In the genomic region with DNA sequence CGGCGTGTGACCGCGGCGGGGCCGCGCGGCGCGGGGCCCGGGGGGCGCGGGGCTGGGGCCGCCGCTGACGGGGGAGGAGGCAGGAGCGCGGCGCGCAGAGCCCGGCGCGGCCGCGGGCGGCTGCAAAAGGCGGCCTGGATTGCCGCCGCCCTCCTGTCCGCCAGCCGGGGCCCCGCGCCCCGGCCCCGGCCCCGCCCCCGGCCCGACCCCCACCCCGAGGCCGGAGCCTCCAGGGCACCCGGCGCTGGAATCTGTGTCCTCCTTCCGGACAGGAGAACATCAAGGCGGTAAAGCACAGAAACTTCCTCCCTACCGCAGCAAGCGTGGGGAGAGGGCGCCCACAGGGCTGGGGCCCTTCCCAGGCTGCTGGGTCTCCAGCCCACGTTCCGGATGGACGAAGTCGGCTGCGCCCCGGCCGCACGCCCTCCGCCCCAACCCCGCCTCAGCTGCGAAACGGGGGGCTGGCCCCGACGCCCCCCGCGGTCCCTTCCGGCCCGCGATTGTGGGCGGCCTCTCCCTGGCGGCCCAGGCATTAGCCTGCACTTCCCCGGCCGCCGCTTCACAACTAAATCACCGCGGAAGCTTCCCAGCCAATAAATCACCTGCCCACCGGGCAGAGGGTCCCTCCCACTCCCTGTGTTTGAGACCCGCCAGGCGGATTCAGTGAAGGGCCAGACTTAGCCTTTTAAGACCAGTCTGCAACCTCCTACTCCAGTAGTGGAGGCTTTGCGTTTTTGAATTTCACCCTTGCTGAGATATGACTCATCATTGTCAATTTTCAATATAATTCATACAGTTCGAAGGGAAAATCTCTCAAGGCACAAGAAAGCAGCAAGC, we compare ENCODE assay signal across 1 cellular context.
TF ChIP-seq lines count a peak whose summit lies in the region.

No MANE protein-coding gene starts in this region.

TF ChIP-seq in HepG2, 621 proteins besides CTCF, POLR2A, EP300 and RAD21 (continued from another document and continues in another):
- TF ChIP-seq, protein P1, sequence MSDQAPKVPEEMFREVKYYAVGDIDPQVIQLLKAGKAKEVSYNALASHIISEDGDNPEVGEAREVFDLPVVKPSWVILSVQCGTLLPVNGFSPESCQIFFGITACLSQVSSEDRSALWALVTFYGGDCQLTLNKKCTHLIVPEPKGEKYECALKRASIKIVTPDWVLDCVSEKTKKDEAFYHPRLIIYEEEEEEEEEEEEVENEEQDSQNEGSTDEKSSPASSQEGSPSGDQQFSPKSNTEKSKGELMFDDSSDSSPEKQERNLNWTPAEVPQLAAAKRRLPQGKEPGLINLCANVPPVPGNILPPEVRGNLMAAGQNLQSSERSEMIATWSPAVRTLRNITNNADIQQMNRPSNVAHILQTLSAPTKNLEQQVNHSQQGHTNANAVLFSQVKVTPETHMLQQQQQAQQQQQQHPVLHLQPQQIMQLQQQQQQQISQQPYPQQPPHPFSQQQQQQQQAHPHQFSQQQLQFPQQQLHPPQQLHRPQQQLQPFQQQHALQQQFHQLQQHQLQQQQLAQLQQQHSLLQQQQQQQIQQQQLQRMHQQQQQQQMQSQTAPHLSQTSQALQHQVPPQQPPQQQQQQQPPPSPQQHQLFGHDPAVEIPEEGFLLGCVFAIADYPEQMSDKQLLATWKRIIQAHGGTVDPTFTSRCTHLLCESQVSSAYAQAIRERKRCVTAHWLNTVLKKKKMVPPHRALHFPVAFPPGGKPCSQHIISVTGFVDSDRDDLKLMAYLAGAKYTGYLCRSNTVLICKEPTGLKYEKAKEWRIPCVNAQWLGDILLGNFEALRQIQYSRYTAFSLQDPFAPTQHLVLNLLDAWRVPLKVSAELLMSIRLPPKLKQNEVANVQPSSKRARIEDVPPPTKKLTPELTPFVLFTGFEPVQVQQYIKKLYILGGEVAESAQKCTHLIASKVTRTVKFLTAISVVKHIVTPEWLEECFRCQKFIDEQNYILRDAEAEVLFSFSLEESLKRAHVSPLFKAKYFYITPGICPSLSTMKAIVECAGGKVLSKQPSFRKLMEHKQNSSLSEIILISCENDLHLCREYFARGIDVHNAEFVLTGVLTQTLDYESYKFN (CRISPR knock-in tag; conservative IDR thresholded peaks at IDR 0.05): 0 out of 2 replicates have a peak, but pooled peaks have one; percentile 11
- TF ChIP-seq ZNF790 (CRISPR knock-in tag; IDR thresholded peaks at IDR 0.05; ENCODE audit: borderline replicate concordance) (0 out of 2 replicates have a peak, but pooled peaks have one; percentile 36), DR1 (CRISPR knock-in tag; IDR thresholded peaks at IDR 0.05) (peak; percentile 33; the same call in 1 of the 2 replicates), ZMYM4 (CRISPR knock-in tag; IDR thresholded peaks at IDR 0.05) (peak; percentile 49), ZNF773 (CRISPR knock-in tag; IDR thresholded peaks at IDR 0.05; ENCODE audit: borderline replicate concordance) (no peak), REPIN1 (CRISPR knock-in tag; IDR thresholded peaks at IDR 0.05; ENCODE audit: borderline replicate concordance, low read depth) (0 out of 2 replicates have a peak, but pooled peaks have one; percentile 50), FOXO1 (CRISPR knock-in tag; IDR thresholded peaks at IDR 0.05) (peak; percentile 13; the same call in 1 of the 2 replicates), SAP130 (CRISPR knock-in tag; IDR thresholded peaks at IDR 0.05; ENCODE audit: low read depth) (peak; percentile 60), SIN3A (IDR thresholded peaks at IDR 0.05; ENCODE audit: borderline replicate concordance, low read depth, low read length) (peak; percentile 56; the same call in 1 of the 2 replicates), ZNF337 (CRISPR knock-in tag; IDR thresholded peaks at IDR 0.05; ENCODE audit: borderline replicate concordance, low read depth) (no peak), MYC (CRISPR knock-in tag; IDR thresholded peaks at IDR 0.05; ENCODE audit: borderline replicate concordance) (peak; percentile 55; the same call in 1 of the 2 replicates), KMT2A (CRISPR knock-in tag; IDR thresholded peaks at IDR 0.05) (peak; percentile 55; the same call in 1 of the 2 replicates), ZNF547 (CRISPR knock-in tag; IDR thresholded peaks at IDR 0.05) (peak; percentile 29), FOXA3 (CRISPR knock-in tag; IDR thresholded peaks at IDR 0.05) (no peak), KDM2A (CRISPR knock-in tag; IDR thresholded peaks at IDR 0.05; ENCODE audit: borderline replicate concordance, low read depth) (no peak), GABPB1 (CRISPR knock-in tag; IDR thresholded peaks at IDR 0.05) (peak; percentile 86), ZNF850 (CRISPR knock-in tag; conservative IDR thresholded peaks at IDR 0.05) (no peak), ZNF431 (CRISPR knock-in tag; IDR thresholded peaks at IDR 0.05; ENCODE audit: borderline replicate concordance, low read depth) (no peak), PITX1 (CRISPR knock-in tag; IDR thresholded peaks at IDR 0.05) (no peak), ZFP36 (IDR thresholded peaks at IDR 0.05; ENCODE audit: borderline replicate concordance, low read depth, low read length, partially characterized antibody) (no peak), RAD51 (IDR thresholded peaks at IDR 0.05; ENCODE audit: borderline replicate concordance) (no peak), CBX1 (IDR thresholded peaks at IDR 0.05; ENCODE audit: low read depth) (peak; percentile 39), MBNL3 (CRISPR knock-in tag; conservative IDR thresholded peaks at IDR 0.05) (no peak), RXRA (CRISPR knock-in tag; IDR thresholded peaks at IDR 0.05) (0 out of 2 replicates have a peak, but pooled peaks have one; percentile 19), ZFP82 (CRISPR knock-in tag; IDR thresholded peaks at IDR 0.05; ENCODE audit: borderline replicate concordance) (peak; percentile 73; the same call in 1 of the 2 replicates)
- TF ChIP-seq, protein P2, sequence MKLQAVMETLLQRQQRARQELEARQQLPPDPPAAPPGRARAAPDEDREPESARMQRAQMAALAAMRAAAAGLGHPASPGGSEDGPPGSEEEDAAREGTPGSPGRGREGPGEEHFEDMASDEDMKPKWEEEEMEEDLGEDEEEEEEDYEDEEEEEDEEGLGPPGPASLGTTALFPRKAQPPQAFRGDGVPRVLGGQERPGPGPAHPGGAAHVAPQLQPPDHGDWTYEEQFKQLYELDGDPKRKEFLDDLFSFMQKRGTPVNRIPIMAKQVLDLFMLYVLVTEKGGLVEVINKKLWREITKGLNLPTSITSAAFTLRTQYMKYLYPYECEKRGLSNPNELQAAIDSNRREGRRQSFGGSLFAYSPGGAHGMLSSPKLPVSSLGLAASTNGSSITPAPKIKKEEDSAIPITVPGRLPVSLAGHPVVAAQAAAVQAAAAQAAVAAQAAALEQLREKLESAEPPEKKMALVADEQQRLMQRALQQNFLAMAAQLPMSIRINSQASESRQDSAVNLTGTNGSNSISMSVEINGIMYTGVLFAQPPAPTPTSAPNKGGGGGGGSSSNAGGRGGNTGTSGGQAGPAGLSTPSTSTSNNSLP (IDR thresholded peaks at IDR 0.05; ENCODE audit: low read depth, low read length): peak; percentile 21; the same call in 1 of the 2 replicates
- TF ChIP-seq, protein P3, sequence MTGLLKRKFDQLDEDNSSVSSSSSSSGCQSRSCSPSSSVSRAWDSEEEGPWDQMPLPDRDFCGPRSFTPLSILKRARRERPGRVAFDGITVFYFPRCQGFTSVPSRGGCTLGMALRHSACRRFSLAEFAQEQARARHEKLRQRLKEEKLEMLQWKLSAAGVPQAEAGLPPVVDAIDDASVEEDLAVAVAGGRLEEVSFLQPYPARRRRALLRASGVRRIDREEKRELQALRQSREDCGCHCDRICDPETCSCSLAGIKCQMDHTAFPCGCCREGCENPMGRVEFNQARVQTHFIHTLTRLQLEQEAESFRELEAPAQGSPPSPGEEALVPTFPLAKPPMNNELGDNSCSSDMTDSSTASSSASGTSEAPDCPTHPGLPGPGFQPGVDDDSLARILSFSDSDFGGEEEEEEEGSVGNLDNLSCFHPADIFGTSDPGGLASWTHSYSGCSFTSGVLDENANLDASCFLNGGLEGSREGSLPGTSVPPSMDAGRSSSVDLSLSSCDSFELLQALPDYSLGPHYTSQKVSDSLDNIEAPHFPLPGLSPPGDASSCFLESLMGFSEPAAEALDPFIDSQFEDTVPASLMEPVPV (CRISPR knock-in tag; IDR thresholded peaks at IDR 0.05): peak; percentile 45; the same call in 1 of the 2 replicates
- TF ChIP-seq, protein P4, sequence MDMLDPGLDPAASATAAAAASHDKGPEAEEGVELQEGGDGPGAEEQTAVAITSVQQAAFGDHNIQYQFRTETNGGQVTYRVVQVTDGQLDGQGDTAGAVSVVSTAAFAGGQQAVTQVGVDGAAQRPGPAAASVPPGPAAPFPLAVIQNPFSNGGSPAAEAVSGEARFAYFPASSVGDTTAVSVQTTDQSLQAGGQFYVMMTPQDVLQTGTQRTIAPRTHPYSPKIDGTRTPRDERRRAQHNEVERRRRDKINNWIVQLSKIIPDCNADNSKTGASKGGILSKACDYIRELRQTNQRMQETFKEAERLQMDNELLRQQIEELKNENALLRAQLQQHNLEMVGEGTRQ (IDR thresholded peaks at IDR 0.05; ENCODE audit: low read depth, low read length): no peak
- TF ChIP-seq, protein P4 (CRISPR knock-in tag; IDR thresholded peaks at IDR 0.05; ENCODE audit: borderline replicate concordance): no peak
- TF ChIP-seq, protein P5, sequence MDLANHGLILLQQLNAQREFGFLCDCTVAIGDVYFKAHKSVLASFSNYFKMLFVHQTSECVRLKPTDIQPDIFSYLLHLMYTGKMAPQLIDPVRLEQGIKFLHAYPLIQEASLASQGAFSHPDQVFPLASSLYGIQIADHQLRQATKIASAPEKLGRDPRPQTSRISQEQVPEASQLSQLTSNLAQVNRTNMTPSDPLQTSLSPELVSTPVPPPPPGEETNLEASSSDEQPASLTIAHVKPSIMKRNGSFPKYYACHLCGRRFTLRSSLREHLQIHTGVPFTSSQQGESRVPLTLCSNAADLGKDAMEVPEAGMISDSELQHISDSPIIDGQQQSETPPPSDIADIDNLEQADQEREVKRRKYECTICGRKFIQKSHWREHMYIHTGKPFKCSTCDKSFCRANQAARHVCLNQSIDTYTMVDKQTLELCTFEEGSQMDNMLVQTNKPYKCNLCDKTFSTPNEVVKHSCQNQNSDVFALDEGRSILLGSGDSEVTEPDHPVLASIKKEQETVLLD (CRISPR knock-in tag; IDR thresholded peaks at IDR 0.05; ENCODE audit: low read depth): no peak; the same call in 1 of the 2 replicates
- TF ChIP-seq, protein P6, sequence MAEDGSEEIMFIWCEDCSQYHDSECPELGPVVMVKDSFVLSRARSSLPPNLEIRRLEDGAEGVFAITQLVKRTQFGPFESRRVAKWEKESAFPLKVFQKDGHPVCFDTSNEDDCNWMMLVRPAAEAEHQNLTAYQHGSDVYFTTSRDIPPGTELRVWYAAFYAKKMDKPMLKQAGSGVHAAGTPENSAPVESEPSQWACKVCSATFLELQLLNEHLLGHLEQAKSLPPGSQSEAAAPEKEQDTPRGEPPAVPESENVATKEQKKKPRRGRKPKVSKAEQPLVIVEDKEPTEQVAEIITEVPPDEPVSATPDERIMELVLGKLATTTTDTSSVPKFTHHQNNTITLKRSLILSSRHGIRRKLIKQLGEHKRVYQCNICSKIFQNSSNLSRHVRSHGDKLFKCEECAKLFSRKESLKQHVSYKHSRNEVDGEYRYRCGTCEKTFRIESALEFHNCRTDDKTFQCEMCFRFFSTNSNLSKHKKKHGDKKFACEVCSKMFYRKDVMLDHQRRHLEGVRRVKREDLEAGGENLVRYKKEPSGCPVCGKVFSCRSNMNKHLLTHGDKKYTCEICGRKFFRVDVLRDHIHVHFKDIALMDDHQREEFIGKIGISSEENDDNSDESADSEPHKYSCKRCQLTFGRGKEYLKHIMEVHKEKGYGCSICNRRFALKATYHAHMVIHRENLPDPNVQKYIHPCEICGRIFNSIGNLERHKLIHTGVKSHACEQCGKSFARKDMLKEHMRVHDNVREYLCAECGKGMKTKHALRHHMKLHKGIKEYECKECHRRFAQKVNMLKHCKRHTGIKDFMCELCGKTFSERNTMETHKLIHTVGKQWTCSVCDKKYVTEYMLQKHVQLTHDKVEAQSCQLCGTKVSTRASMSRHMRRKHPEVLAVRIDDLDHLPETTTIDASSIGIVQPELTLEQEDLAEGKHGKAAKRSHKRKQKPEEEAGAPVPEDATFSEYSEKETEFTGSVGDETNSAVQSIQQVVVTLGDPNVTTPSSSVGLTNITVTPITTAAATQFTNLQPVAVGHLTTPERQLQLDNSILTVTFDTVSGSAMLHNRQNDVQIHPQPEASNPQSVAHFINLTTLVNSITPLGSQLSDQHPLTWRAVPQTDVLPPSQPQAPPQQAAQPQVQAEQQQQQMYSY (CRISPR knock-in tag; IDR thresholded peaks at IDR 0.05): peak; percentile 92; the same call in 1 of the 2 replicates
- TF ChIP-seq, protein P7, sequence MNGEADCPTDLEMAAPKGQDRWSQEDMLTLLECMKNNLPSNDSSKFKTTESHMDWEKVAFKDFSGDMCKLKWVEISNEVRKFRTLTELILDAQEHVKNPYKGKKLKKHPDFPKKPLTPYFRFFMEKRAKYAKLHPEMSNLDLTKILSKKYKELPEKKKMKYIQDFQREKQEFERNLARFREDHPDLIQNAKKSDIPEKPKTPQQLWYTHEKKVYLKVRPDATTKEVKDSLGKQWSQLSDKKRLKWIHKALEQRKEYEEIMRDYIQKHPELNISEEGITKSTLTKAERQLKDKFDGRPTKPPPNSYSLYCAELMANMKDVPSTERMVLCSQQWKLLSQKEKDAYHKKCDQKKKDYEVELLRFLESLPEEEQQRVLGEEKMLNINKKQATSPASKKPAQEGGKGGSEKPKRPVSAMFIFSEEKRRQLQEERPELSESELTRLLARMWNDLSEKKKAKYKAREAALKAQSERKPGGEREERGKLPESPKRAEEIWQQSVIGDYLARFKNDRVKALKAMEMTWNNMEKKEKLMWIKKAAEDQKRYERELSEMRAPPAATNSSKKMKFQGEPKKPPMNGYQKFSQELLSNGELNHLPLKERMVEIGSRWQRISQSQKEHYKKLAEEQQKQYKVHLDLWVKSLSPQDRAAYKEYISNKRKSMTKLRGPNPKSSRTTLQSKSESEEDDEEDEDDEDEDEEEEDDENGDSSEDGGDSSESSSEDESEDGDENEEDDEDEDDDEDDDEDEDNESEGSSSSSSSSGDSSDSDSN (CRISPR knock-in tag; IDR thresholded peaks at IDR 0.05): peak; percentile 70; the same call in 1 of the 2 replicates
